In genomic region chr2:69926849-69927515, GRCh38 we compare ENCODE assay signal across 1 cellular context.
TF ChIP-seq lines count a peak whose summit lies in the region.

No MANE protein-coding gene starts in this region.

TF ChIP-seq in HepG2, 621 proteins besides CTCF, POLR2A, EP300 and RAD21 (continued from another document and continues in another):
- TF ChIP-seq GATAD2A (CRISPR knock-in tag; IDR thresholded peaks at IDR 0.05): peak; percentile 98
- TF ChIP-seq NR2C2 (CRISPR knock-in tag; IDR thresholded peaks at IDR 0.05; ENCODE audit: borderline replicate concordance): peak; percentile 66
- TF ChIP-seq SPEN (CRISPR knock-in tag; IDR thresholded peaks at IDR 0.05; ENCODE audit: low read depth): no peak
- TF ChIP-seq ZNF205 (CRISPR knock-in tag; IDR thresholded peaks at IDR 0.05): 0 out of 2 replicates have a peak, but pooled peaks have one; percentile 28
- peak; percentile 63 for TF ChIP-seq RBM22 (optimal IDR thresholded peaks at IDR 0.05; ENCODE audit: low read length)
- TF ChIP-seq YEATS2 (CRISPR knock-in tag; IDR thresholded peaks at IDR 0.05; ENCODE audit: borderline replicate concordance): peak; percentile 69; the same call in 1 of the 2 replicates
- TF ChIP-seq TBL1XR1 (IDR thresholded peaks at IDR 0.05; ENCODE audit: borderline replicate concordance, low read length, partially characterized antibody): peak; percentile 53
- TF ChIP-seq ZNF138 (CRISPR knock-in tag; IDR thresholded peaks at IDR 0.05; ENCODE audit: low read depth): no peak
- TF ChIP-seq EHMT2 (IDR thresholded peaks at IDR 0.05; ENCODE audit: borderline replicate concordance, low read depth, low read length): 0 out of 2 replicates have a peak, but pooled peaks have one; percentile 62
- TF ChIP-seq ZNF7 (CRISPR knock-in tag; IDR thresholded peaks at IDR 0.05): peak; percentile 52; the same call in 1 of the 2 replicates
- no peak for TF ChIP-seq ZNF558 (CRISPR knock-in tag; IDR thresholded peaks at IDR 0.05; ENCODE audit: borderline replicate concordance)
- TF ChIP-seq, protein P1, sequence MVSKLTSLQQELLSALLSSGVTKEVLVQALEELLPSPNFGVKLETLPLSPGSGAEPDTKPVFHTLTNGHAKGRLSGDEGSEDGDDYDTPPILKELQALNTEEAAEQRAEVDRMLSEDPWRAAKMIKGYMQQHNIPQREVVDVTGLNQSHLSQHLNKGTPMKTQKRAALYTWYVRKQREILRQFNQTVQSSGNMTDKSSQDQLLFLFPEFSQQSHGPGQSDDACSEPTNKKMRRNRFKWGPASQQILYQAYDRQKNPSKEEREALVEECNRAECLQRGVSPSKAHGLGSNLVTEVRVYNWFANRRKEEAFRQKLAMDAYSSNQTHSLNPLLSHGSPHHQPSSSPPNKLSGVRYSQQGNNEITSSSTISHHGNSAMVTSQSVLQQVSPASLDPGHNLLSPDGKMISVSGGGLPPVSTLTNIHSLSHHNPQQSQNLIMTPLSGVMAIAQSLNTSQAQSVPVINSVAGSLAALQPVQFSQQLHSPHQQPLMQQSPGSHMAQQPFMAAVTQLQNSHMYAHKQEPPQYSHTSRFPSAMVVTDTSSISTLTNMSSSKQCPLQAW (CRISPR knock-in tag; IDR thresholded peaks at IDR 0.05): peak; percentile 26; the same call in 1 of the 2 replicates
- TF ChIP-seq IRF2 (CRISPR knock-in tag; IDR thresholded peaks at IDR 0.05): 0 out of 2 replicates have a peak, but pooled peaks have one; percentile 40
- TF ChIP-seq, protein P2, sequence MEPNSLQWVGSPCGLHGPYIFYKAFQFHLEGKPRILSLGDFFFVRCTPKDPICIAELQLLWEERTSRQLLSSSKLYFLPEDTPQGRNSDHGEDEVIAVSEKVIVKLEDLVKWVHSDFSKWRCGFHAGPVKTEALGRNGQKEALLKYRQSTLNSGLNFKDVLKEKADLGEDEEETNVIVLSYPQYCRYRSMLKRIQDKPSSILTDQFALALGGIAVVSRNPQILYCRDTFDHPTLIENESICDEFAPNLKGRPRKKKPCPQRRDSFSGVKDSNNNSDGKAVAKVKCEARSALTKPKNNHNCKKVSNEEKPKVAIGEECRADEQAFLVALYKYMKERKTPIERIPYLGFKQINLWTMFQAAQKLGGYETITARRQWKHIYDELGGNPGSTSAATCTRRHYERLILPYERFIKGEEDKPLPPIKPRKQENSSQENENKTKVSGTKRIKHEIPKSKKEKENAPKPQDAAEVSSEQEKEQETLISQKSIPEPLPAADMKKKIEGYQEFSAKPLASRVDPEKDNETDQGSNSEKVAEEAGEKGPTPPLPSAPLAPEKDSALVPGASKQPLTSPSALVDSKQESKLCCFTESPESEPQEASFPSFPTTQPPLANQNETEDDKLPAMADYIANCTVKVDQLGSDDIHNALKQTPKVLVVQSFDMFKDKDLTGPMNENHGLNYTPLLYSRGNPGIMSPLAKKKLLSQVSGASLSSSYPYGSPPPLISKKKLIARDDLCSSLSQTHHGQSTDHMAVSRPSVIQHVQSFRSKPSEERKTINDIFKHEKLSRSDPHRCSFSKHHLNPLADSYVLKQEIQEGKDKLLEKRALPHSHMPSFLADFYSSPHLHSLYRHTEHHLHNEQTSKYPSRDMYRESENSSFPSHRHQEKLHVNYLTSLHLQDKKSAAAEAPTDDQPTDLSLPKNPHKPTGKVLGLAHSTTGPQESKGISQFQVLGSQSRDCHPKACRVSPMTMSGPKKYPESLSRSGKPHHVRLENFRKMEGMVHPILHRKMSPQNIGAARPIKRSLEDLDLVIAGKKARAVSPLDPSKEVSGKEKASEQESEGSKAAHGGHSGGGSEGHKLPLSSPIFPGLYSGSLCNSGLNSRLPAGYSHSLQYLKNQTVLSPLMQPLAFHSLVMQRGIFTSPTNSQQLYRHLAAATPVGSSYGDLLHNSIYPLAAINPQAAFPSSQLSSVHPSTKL (CRISPR knock-in tag; IDR thresholded peaks at IDR 0.05): peak; percentile 89
- 0 out of 2 replicates have a peak, but pooled peaks have one; percentile 63 for TF ChIP-seq ZNF335 (CRISPR knock-in tag; IDR thresholded peaks at IDR 0.05)
- TF ChIP-seq MEF2D (CRISPR knock-in tag; IDR thresholded peaks at IDR 0.05): no peak
- TF ChIP-seq TGIF2 (CRISPR knock-in tag; IDR thresholded peaks at IDR 0.05): 0 out of 2 replicates have a peak, but pooled peaks have one; percentile 26
- TF ChIP-seq NCOA2 (CRISPR knock-in tag; IDR thresholded peaks at IDR 0.05): peak; percentile 53; the same call in 1 of the 2 replicates
- peak; percentile 57; the same call in 1 of the 2 replicates for TF ChIP-seq ZNF280D (CRISPR knock-in tag; IDR thresholded peaks at IDR 0.05)
- TF ChIP-seq HMG20A (CRISPR knock-in tag; IDR thresholded peaks at IDR 0.05; ENCODE audit: borderline replicate concordance): peak; percentile 73; the same call in 1 of the 2 replicates
- TF ChIP-seq MZF1 (CRISPR knock-in tag; IDR thresholded peaks at IDR 0.05; ENCODE audit: borderline replicate concordance): no peak
- peak; percentile 63 for TF ChIP-seq FOSL2 (CRISPR knock-in tag; IDR thresholded peaks at IDR 0.05)
- no peak for TF ChIP-seq KLF11 (CRISPR knock-in tag; IDR thresholded peaks at IDR 0.05)
- TF ChIP-seq, protein P3, sequence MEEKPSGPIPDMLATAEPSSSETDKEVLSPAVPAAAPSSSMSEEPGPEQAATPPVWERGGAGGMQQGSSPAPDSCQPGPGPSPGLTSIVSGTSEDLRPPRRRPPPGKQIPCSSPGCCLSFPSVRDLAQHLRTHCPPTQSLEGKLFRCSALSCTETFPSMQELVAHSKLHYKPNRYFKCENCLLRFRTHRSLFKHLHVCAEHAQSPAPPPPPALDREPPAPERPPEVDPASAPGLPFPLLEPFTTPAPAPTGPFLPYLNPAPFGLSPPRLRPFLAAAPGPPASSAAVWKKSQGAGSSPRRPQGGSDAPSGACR (CRISPR knock-in tag; IDR thresholded peaks at IDR 0.05): peak; percentile 40; the same call in 1 of the 2 replicates
- 0 out of 2 replicates have a peak, but pooled peaks have one; percentile 57 for TF ChIP-seq ZBTB21 (CRISPR knock-in tag; IDR thresholded peaks at IDR 0.05)
- TF ChIP-seq, protein P4, sequence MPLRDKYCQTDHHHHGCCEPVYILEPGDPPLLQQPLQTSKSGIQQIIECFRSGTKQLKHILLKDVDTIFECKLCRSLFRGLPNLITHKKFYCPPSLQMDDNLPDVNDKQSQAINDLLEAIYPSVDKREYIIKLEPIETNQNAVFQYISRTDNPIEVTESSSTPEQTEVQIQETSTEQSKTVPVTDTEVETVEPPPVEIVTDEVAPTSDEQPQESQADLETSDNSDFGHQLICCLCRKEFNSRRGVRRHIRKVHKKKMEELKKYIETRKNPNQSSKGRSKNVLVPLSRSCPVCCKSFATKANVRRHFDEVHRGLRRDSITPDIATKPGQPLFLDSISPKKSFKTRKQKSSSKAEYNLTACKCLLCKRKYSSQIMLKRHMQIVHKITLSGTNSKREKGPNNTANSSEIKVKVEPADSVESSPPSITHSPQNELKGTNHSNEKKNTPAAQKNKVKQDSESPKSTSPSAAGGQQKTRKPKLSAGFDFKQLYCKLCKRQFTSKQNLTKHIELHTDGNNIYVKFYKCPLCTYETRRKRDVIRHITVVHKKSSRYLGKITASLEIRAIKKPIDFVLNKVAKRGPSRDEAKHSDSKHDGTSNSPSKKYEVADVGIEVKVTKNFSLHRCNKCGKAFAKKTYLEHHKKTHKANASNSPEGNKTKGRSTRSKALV (CRISPR knock-in tag; IDR thresholded peaks at IDR 0.05): no peak
- TF ChIP-seq SOX6 (IDR thresholded peaks at IDR 0.05): no peak
- peak; percentile 98 for TF ChIP-seq SOX6 (CRISPR knock-in tag; IDR thresholded peaks at IDR 0.05)
- TF ChIP-seq ATAD3A (CRISPR knock-in tag; IDR thresholded peaks at IDR 0.05): no peak
- TF ChIP-seq ZNF660 (CRISPR knock-in tag; IDR thresholded peaks at IDR 0.05; ENCODE audit: borderline replicate concordance, low read depth): no peak
- TF ChIP-seq KLF16 (CRISPR knock-in tag; IDR thresholded peaks at IDR 0.05): peak in 1 of 2 experiments; percentile 71; a peak in 1 of 4 replicates
- TF ChIP-seq MYPOP (CRISPR knock-in tag; IDR thresholded peaks at IDR 0.05): peak; percentile 63; the same call in 1 of the 2 replicates
- TF ChIP-seq ZFP1 (CRISPR knock-in tag; IDR thresholded peaks at IDR 0.05): peak; percentile 59; the same call in 1 of the 2 replicates
- no peak for TF ChIP-seq ZNF431 (CRISPR knock-in tag; IDR thresholded peaks at IDR 0.05; ENCODE audit: borderline replicate concordance, low read depth)
- peak; percentile 54; the same call in 1 of the 2 replicates for TF ChIP-seq CBFB (CRISPR knock-in tag; IDR thresholded peaks at IDR 0.05)
- peak; percentile 79 for TF ChIP-seq ZNF781 (CRISPR knock-in tag; IDR thresholded peaks at IDR 0.05; ENCODE audit: borderline replicate concordance, not compliant biosample characterization)
- TF ChIP-seq RXRB (CRISPR knock-in tag; IDR thresholded peaks at IDR 0.05; ENCODE audit: borderline replicate concordance): peak; percentile 62
- TF ChIP-seq FOXA1 (IDR thresholded peaks at IDR 0.05): no peak
- TF ChIP-seq FOXA1 (CRISPR knock-in tag; IDR thresholded peaks at IDR 0.05): peak; percentile 72
- peak; percentile 57; the same call in 1 of the 2 replicates for TF ChIP-seq CBX5 (CRISPR knock-in tag; IDR thresholded peaks at IDR 0.05; ENCODE audit: borderline replicate concordance)
- TF ChIP-seq GFI1 (CRISPR knock-in tag; IDR thresholded peaks at IDR 0.05; ENCODE audit: borderline replicate concordance): 0 out of 2 replicates have a peak, but pooled peaks have one; percentile 58
- TF ChIP-seq ZKSCAN8 (CRISPR knock-in tag; IDR thresholded peaks at IDR 0.05; ENCODE audit: borderline replicate concordance): peak; percentile 34; the same call in 1 of the 2 replicates
- TF ChIP-seq THRA (CRISPR knock-in tag; IDR thresholded peaks at IDR 0.05; ENCODE audit: borderline replicate concordance): peak; percentile 30; the same call in 1 of the 2 replicates
- peak; percentile 83 for TF ChIP-seq ZNF644 (CRISPR knock-in tag; IDR thresholded peaks at IDR 0.05; ENCODE audit: low read depth)
- TF ChIP-seq, protein P5, sequence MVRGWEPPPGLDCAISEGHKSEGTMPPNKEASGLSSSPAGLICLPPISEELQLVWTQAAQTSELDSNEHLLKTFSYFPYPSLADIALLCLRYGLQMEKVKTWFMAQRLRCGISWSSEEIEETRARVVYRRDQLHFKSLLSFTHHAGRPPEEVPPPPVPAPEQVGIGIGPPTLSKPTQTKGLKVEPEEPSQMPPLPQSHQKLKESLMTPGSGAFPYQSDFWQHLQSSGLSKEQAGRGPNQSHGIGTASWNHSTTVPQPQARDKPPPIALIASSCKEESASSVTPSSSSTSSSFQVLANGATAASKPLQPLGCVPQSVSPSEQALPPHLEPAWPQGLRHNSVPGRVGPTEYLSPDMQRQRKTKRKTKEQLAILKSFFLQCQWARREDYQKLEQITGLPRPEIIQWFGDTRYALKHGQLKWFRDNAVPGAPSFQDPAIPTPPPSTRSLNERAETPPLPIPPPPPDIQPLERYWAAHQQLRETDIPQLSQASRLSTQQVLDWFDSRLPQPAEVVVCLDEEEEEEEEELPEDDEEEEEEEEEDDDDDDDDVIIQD (CRISPR knock-in tag; IDR thresholded peaks at IDR 0.05; ENCODE audit: low read depth): 0 out of 2 replicates have a peak, but pooled peaks have one; percentile 61
- TF ChIP-seq, protein P6, sequence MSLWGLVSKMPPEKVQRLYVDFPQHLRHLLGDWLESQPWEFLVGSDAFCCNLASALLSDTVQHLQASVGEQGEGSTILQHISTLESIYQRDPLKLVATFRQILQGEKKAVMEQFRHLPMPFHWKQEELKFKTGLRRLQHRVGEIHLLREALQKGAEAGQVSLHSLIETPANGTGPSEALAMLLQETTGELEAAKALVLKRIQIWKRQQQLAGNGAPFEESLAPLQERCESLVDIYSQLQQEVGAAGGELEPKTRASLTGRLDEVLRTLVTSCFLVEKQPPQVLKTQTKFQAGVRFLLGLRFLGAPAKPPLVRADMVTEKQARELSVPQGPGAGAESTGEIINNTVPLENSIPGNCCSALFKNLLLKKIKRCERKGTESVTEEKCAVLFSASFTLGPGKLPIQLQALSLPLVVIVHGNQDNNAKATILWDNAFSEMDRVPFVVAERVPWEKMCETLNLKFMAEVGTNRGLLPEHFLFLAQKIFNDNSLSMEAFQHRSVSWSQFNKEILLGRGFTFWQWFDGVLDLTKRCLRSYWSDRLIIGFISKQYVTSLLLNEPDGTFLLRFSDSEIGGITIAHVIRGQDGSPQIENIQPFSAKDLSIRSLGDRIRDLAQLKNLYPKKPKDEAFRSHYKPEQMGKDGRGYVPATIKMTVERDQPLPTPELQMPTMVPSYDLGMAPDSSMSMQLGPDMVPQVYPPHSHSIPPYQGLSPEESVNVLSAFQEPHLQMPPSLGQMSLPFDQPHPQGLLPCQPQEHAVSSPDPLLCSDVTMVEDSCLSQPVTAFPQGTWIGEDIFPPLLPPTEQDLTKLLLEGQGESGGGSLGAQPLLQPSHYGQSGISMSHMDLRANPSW (CRISPR knock-in tag; IDR thresholded peaks at IDR 0.05; ENCODE audit: borderline replicate concordance): no peak
